In the genomic region with DNA sequence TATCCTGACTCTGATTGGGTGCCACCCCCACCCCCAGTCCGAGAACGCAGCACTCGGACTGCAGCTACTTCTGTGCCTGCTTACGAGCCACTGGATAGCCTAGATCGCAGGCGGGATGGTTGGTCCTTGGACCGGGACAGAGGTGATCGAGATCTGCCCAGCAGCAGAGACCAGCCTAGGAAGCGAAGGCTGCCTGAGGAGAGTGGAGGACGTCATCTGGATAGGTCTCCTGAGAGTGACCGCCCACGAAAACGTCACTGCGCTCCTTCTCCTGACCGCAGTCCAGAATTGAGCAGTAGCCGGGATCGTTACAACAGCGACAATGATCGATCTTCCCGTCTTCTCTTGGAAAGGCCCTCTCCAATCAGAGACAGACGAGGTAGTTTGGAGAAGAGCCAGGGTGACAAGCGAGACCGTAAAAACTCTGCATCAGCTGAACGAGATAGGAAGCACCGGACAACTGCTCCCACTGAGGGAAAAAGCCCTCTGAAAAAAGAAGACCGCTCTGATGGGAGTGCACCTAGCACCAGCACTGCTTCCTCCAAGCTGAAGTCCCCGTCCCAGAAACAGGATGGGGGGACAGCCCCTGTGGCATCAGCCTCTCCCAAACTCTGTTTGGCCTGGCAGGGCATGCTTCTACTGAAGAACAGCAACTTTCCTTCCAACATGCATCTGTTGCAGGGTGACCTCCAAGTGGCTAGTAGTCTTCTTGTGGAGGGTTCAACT, we compare ENCODE assay signal across 12 cellular contexts. TPM values are rescaled to one million over a fixed set of nuclear protein-coding genes. Genes with fewer than 3 reads are reported as not detected.
DNase-seq lines count a peak whose midpoint lies in the region; ATAC-seq and TF ChIP-seq lines count a peak whose summit lies in the region.
"Had no signal": no experiment of that assay in that cellular context is flagged by ENCODE, and none has a peak within 500 bp of the region (broad histone marks: within the 10 kb centered on the region; RNA-seq: fewer than 3 reads in every experiment).

No MANE protein-coding gene starts in this region.

- CTCF ChIA-PET in activated naive CD4-positive, alpha-beta T cell treated with anti-CD3 and anti-CD28 coated beads for 36 hours (lab: Charles Lee), result interaction anchor here (0.6 to 9.1 kb wide), 5 partner anchors 20 to 134 kb away, joined by 3 to 81 read pairs (median 4); a partner anchor contains a TSS

- no peaks in the 10 kb centered on the region for H3K27me3 Mint-ChIP-seq in activated naive CD4-positive, alpha-beta T cell treated with anti-CD3 and anti-CD28 coated beads for 36 hours (ENCODE audit: low read depth)
- no peaks in the 10 kb centered on the region for H3K27me3 Mint-ChIP-seq in nephron progenitor cell (ENCODE audit: low read depth, poor library complexity)

- no peak for TF ChIP-seq POLR2A in spleen (IDR thresholded peaks at IDR 0.05)

- H3K27ac ChIP-seq in OCI-LY1 (ENCODE audit: low read depth, low read length, poor library complexity, severe bottlenecking) (peak overlapping the region; percentile 12), spleen (peak overlapping the region in 1 of 8 donors; percentile 99)
- H3K27ac ChIP-seq: uterus had no signal

- peak; percentile 20 for DNase-seq in activated naive CD4-positive, alpha-beta T cell treated with anti-CD3 and anti-CD28 coated beads for 36 hours
- no peak for DNase-seq in activated naive CD4-positive, alpha-beta T cell treated with anti-CD3 and anti-CD28 coated beads, Interleukin-2, amount 50 U/mL, for 72 hours (ENCODE audit: low spot score in 2 of 2)
- DNase-seq in fibroblast of pulmonary artery (ENCODE audit: low read depth), result no peak
- DNase-seq in spleen, result peak; percentile 76
- DNase-seq in D341Med (ENCODE audit: low spot score), result no peak
- no peak for DNase-seq in SHP77 (lab: John Stamatoyannopoulos, UW)
- DNase-seq in nephron progenitor cell, result no peak
- DNase-seq: activated naive CD4-positive, alpha-beta T cell treated with anti-CD3 and anti-CD28 coated beads, Interleukin-2, amount 50 U/mL, for 16 hours; DMS53; Kasumi-1 had no signal

- no peaks in the 10 kb centered on the region for H3K9me2 ChIP-seq in OCI-LY1 (ENCODE audit: low read depth, low read length)

- no peak overlapping the region for H2AFZ ChIP-seq in OCI-LY1 (ENCODE audit: low read length)

- peak overlapping the region; percentile 92 for H3K9ac ChIP-seq in OCI-LY1 (ENCODE audit: low read length)

- peaks cover 4% of the 10 kb centered on the region; the same call in 1 of the 2 replicates for H4K20me1 ChIP-seq in OCI-LY1 (ENCODE audit: insufficient read depth, low read length)

- peak overlapping the region; percentile 74 for H3K4me2 ChIP-seq in OCI-LY1 (ENCODE audit: low read length)

- no peaks in the 10 kb centered on the region for H3K9me3 Mint-ChIP-seq in activated naive CD4-positive, alpha-beta T cell treated with anti-CD3 and anti-CD28 coated beads for 36 hours
- no peaks in the 10 kb centered on the region for H3K9me3 Mint-ChIP-seq in activated naive CD4-positive, alpha-beta T cell treated with anti-CD3 and anti-CD28 coated beads, Interleukin-2, amount 50 U/mL, for 72 hours
- no peaks in the 10 kb centered on the region for H3K9me3 Mint-ChIP-seq in nephron progenitor cell

- H3K4me3 ChIP-seq in OCI-LY1 (ENCODE audit: low read depth, low read length, poor library complexity, severe bottlenecking), result peak overlapping the region; percentile 82
- peak overlapping the region; percentile 34 for H3K4me3 ChIP-seq in fibroblast of pulmonary artery (replicated peaks; ENCODE audit: low read depth, low read length)
- peak overlapping the region in 5 of 8 donors; percentile 10 to 99 (median 22) for H3K4me3 ChIP-seq in spleen

- no peak for ATAC-seq in activated naive CD4-positive, alpha-beta T cell treated with anti-CD3 and anti-CD28 coated beads, Interleukin-2, amount 50 U/mL, for 72 hours

- peaks cover 67% of the 10 kb centered on the region for H3K79me2 ChIP-seq in OCI-LY1 (ENCODE audit: insufficient read depth, low read length)

- no peak overlapping the region for H3K27ac Mint-ChIP-seq in activated naive CD4-positive, alpha-beta T cell treated with anti-CD3 and anti-CD28 coated beads for 36 hours
- H3K27ac Mint-ChIP-seq in activated naive CD4-positive, alpha-beta T cell treated with anti-CD3 and anti-CD28 coated beads, Interleukin-2, amount 50 U/mL, for 72 hours, result peak overlapping the region in 1 of 2 donors; percentile 36
- H3K27ac Mint-ChIP-seq in nephron progenitor cell, result no peak overlapping the region

- peaks cover 73% of the 10 kb centered on the region for H3K4me1 ChIP-seq in OCI-LY1 (ENCODE audit: insufficient read depth, low read length, severe bottlenecking)
- H3K4me1 ChIP-seq in spleen, result peaks cover 55 to 83% (median 73%) of the 10 kb centered on the region in 6 donors

- 80 to 91% (median 86%) methylated on average over 24 to 27 of the region's 27 CpGs for WGBS in spleen, 5 donors

- H3K36me3 ChIP-seq in OCI-LY1 (ENCODE audit: insufficient read depth, low read length) (peaks cover 60% of the 10 kb centered on the region), spleen (peaks cover 0 to 58% (median 21%) of the 10 kb centered on the region in 6 donors)
- H3K36me3 ChIP-seq: uterus had no signal

- H3K4me1 Mint-ChIP-seq in activated naive CD4-positive, alpha-beta T cell treated with anti-CD3 and anti-CD28 coated beads for 36 hours (ENCODE audit: low read depth), result peaks cover 66% of the 10 kb centered on the region
- H3K4me1 Mint-ChIP-seq in nephron progenitor cell, result peaks cover 78% of the 10 kb centered on the region

- peaks cover 59% of the 10 kb centered on the region for H3K36me3 Mint-ChIP-seq in activated naive CD4-positive, alpha-beta T cell treated with anti-CD3 and anti-CD28 coated beads for 36 hours (ENCODE audit: low read depth)
- peaks cover 37 to 55% of the 10 kb centered on the region in 2 donors for H3K36me3 Mint-ChIP-seq in activated naive CD4-positive, alpha-beta T cell treated with anti-CD3 and anti-CD28 coated beads, Interleukin-2, amount 50 U/mL, for 72 hours
- peaks cover 50% of the 10 kb centered on the region for H3K36me3 Mint-ChIP-seq in nephron progenitor cell (ENCODE audit: low read depth)

- H3F3A ChIP-seq in OCI-LY1 (ENCODE audit: insufficient read depth, low read length), result no peaks in the 10 kb centered on the region

- H3K27me3 ChIP-seq in OCI-LY1 (ENCODE audit: insufficient read depth, low read length) (no peaks in the 10 kb centered on the region), spleen (replicated peaks in 1 of 7) (no peaks in the 10 kb centered on the region)
- H3K27me3 ChIP-seq: uterus had no signal

- intact Hi-C loops in activated naive CD4-positive, alpha-beta T cell treated with anti-CD3 and anti-CD28 coated beads for 36 hours (cut with micrococcal nuclease), result loop anchor here (2.0 kb wide), 1 partner anchor 13 kb away; no protein-coding TSS in a partner anchor
- intact Hi-C loops in spleen (cut with DNase I; ENCODE audit: low total_unique reads), result no loop called here

- TF ChIP-seq CTCF in OCI-LY1 (IDR thresholded peaks at IDR 0.05; ENCODE audit: low read length), result no peak
- TF ChIP-seq CTCF in fibroblast of pulmonary artery (IDR thresholded peaks at IDR 0.05; ENCODE audit: low read length, missing control alignments), result no peak
- TF ChIP-seq CTCF in spleen (IDR thresholded peaks at IDR 0.05 in 8 of 11, conservative IDR thresholded peaks at IDR 0.05 in 3 of 11), result no peak
- TF ChIP-seq CTCF in nephron progenitor cell (IDR thresholded peaks at IDR 0.05), result no peak

- H3K9me3 ChIP-seq in OCI-LY1 (ENCODE audit: low read length) (no peaks in the 10 kb centered on the region), spleen (no peaks in the 10 kb centered on the region)
- H3K9me3 ChIP-seq: uterus had no signal

- H3K4me3 Mint-ChIP-seq in activated naive CD4-positive, alpha-beta T cell treated with anti-CD3 and anti-CD28 coated beads for 36 hours, result no peak overlapping the region
- H3K4me3 Mint-ChIP-seq in nephron progenitor cell, result no peak overlapping the region

RNA-seq across cellular contexts. Expression of a gene that starts 2.1 kb away (rescaled TPM):
- total RNA-seq in activated naive CD4-positive, alpha-beta T cell treated with anti-CD3 and anti-CD28 coated beads for 36 hours, result 10 to 100 TPM; 91.0 to 91.5 TPM
- total RNA-seq in activated naive CD4-positive, alpha-beta T cell treated with anti-CD3 and anti-CD28 coated beads, Interleukin-2, amount 50 U/mL, for 72 hours, result 100 to 1,000 TPM in 1 of 2 donors, 10 to 100 TPM in 1; 71.0 to 173 TPM
- 10 to 100 TPM; 36.7 to 63.7 (median 45.6) TPM for total RNA-seq in spleen
- polyA plus RNA-seq in spleen, result 1 to 10 TPM; 3.6 to 8.0 (median 4.1) TPM

RNA-seq across cellular contexts. Expression of a gene that starts 49.5 kb away (rescaled TPM):
- total RNA-seq in activated naive CD4-positive, alpha-beta T cell treated with anti-CD3 and anti-CD28 coated beads for 36 hours, result under 1 TPM; 0.14 to 0.37 TPM
- under 1 TPM; 0.45 to 0.87 TPM for total RNA-seq in activated naive CD4-positive, alpha-beta T cell treated with anti-CD3 and anti-CD28 coated beads, Interleukin-2, amount 50 U/mL, for 72 hours
- 1 to 10 TPM; 2.0 to 6.9 (median 5.4) TPM for total RNA-seq in spleen
- 1 to 10 TPM; 1.5 to 3.3 (median 2.7) TPM for polyA plus RNA-seq in spleen

Comparison
In these comparisons a context has a peak if more than half of its experiments do, and no peak if none do; other contexts are left out.
1. DNase-seq: peak in activated naive CD4-positive, alpha-beta T cell treated with anti-CD3 and anti-CD28 coated beads for 36 hours (single experiment) and spleen (single experiment); none in activated naive CD4-positive, alpha-beta T cell treated with anti-CD3 and anti-CD28 coated beads, Interleukin-2, amount 50 U/mL, for 72 hours (0 of 2), fibroblast of pulmonary artery (single experiment), D341Med (single experiment), SHP77 (0 of 2) and nephron progenitor cell (single experiment).
2. H3K4me3 ChIP-seq: peak in every context shown above with its lines; median percentile 82 in OCI-LY1; 34 in fibroblast of pulmonary artery; 22 in spleen.